ENCODE assay signal across 13 cellular contexts in genomic region chr4:90950385-90950841, GRCh38.
DNase-seq lines count a peak whose midpoint lies in the region; TF ChIP-seq lines count a peak whose summit lies in the region.
"Had no signal": no experiment of that assay in that cellular context is flagged by ENCODE, and none has a peak within 500 bp of the region (broad histone marks: within the 10 kb centered on the region; RNA-seq: fewer than 3 reads in every experiment).

No MANE protein-coding gene starts in this region.

- no peak overlapping the region for H3K4me3 ChIP-seq in left ventricle myocardium inferior
- H3K4me3 ChIP-seq: thyroid gland had no signal

- TF ChIP-seq CTCF in left ventricle myocardium inferior (IDR thresholded peaks at IDR 0.05; ENCODE audit: borderline replicate concordance) = no peak

- intact Hi-C loops in left ventricle myocardium inferior (cut with micrococcal nuclease) = no loop called here

- H3K27me3 Mint-ChIP-seq in immature natural killer cell (ENCODE audit: low read depth in 3 of 3) = no peaks in the 10 kb centered on the region
- H3K27me3 Mint-ChIP-seq: activated naive CD4-positive, alpha-beta T cell treated with anti-CD3 and anti-CD28 coated beads, Interleukin-2, amount 10 ng/mL, durations not matched to agents 7 days and 5 days had no signal

- H3K27ac Mint-ChIP-seq in immature natural killer cell = no peak overlapping the region
- H3K27ac Mint-ChIP-seq: activated naive CD4-positive, alpha-beta T cell treated with anti-CD3 and anti-CD28 coated beads, Interleukin-2, amount 10 ng/mL, durations not matched to agents 7 days and 5 days had no signal

- H3K27ac ChIP-seq in caudate nucleus (ENCODE audit: low read depth, low read length) (no peak overlapping the region), left ventricle myocardium inferior (replicated peaks) (no peak overlapping the region)
- H3K27ac ChIP-seq: thyroid gland had no signal

- H3K36me3 ChIP-seq in left ventricle myocardium inferior = no peaks in the 10 kb centered on the region
- H3K36me3 ChIP-seq: thyroid gland had no signal

- DNase-seq in NCI-H2029 treated with DMSO at 0.1 percent for 48 hours (lab: John Stamatoyannopoulos, UW) (peak; percentile 26), NCI-H2029 (lab: John Stamatoyannopoulos, UW) (no peak), NCI-H226 (peak; percentile 54), astrocyte of the hippocampus (ENCODE audit: low read depth, low spot score) (peak; percentile 6), non-pigmented ciliary epithelial cell (ENCODE audit: low read depth) (peak; percentile 1), caudate nucleus (lab: John Stamatoyannopoulos, UW) (no peak), immature natural killer cell (no peak), left ventricle myocardium inferior (no peak)
- DNase-seq: 8988T; activated naive CD4-positive, alpha-beta T cell treated with anti-CD3 and anti-CD28 coated beads, Interleukin-2, amount 10 ng/mL, durations not matched to agents 7 days and 5 days; hippocampal formation; posterior cingulate gyrus; thyroid gland had no signal

- no peaks in the 10 kb centered on the region for H3K4me1 Mint-ChIP-seq in immature natural killer cell
- H3K4me1 Mint-ChIP-seq: activated naive CD4-positive, alpha-beta T cell treated with anti-CD3 and anti-CD28 coated beads, Interleukin-2, amount 10 ng/mL, durations not matched to agents 7 days and 5 days had no signal

- no peaks in the 10 kb centered on the region for H3K36me3 Mint-ChIP-seq in immature natural killer cell
- H3K36me3 Mint-ChIP-seq: activated naive CD4-positive, alpha-beta T cell treated with anti-CD3 and anti-CD28 coated beads, Interleukin-2, amount 10 ng/mL, durations not matched to agents 7 days and 5 days had no signal

- H3K4me1 ChIP-seq in left ventricle myocardium inferior = no peaks in the 10 kb centered on the region
- H3K4me1 ChIP-seq: thyroid gland had no signal

- peaks cover 0 to 11% (median 3%) of the 10 kb centered on the region in 6 donors for H3K9me3 Mint-ChIP-seq in immature natural killer cell
- H3K9me3 Mint-ChIP-seq: activated naive CD4-positive, alpha-beta T cell treated with anti-CD3 and anti-CD28 coated beads, Interleukin-2, amount 10 ng/mL, durations not matched to agents 7 days and 5 days had no signal

- H3K4me3 Mint-ChIP-seq in immature natural killer cell = no peak overlapping the region
- H3K4me3 Mint-ChIP-seq: activated naive CD4-positive, alpha-beta T cell treated with anti-CD3 and anti-CD28 coated beads, Interleukin-2, amount 10 ng/mL, durations not matched to agents 7 days and 5 days had no signal

- H3K9me3 ChIP-seq in left ventricle myocardium inferior (replicated peaks) = no peaks in the 10 kb centered on the region
- H3K9me3 ChIP-seq: thyroid gland had no signal

- no peaks in the 10 kb centered on the region for H3K27me3 ChIP-seq in left ventricle myocardium inferior (ENCODE audit: low read depth)
- H3K27me3 ChIP-seq: thyroid gland had no signal

Comparison
In these comparisons a context has a peak if more than half of its experiments do, and no peak if none do; other contexts are left out.
1. DNase-seq: peak in NCI-H2029 treated with DMSO at 0.1 percent for 48 hours (single experiment), NCI-H226 (single experiment), astrocyte of the hippocampus (single experiment) and non-pigmented ciliary epithelial cell (single experiment); none in NCI-H2029 (single experiment), caudate nucleus (0 of 61), immature natural killer cell (0 of 3) and left ventricle myocardium inferior (single experiment).